Comparison of ENCODE assay signal across 1 cellular context in genomic region chr1:6998267-6998666, GRCh38.
TF ChIP-seq lines count a peak whose summit lies in the region.

No MANE protein-coding gene starts in this region.

TF ChIP-seq in K562, 482 proteins besides CTCF, POLR2A, EP300 and RAD21 (continued from another document):
- TF ChIP-seq, protein P1, sequence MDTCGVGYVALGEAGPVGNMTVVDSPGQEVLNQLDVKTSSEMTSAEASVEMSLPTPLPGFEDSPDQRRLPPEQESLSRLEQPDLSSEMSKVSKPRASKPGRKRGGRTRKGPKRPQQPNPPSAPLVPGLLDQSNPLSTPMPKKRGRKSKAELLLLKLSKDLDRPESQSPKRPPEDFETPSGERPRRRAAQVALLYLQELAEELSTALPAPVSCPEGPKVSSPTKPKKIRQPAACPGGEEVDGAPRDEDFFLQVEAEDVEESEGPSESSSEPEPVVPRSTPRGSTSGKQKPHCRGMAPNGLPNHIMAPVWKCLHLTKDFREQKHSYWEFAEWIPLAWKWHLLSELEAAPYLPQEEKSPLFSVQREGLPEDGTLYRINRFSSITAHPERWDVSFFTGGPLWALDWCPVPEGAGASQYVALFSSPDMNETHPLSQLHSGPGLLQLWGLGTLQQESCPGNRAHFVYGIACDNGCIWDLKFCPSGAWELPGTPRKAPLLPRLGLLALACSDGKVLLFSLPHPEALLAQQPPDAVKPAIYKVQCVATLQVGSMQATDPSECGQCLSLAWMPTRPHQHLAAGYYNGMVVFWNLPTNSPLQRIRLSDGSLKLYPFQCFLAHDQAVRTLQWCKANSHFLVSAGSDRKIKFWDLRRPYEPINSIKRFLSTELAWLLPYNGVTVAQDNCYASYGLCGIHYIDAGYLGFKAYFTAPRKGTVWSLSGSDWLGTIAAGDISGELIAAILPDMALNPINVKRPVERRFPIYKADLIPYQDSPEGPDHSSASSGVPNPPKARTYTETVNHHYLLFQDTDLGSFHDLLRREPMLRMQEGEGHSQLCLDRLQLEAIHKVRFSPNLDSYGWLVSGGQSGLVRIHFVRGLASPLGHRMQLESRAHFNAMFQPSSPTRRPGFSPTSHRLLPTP (IDR thresholded peaks at IDR 0.05; ENCODE audit: borderline replicate concordance, extremely low read depth, insufficient read length): no peak
- TF ChIP-seq, protein P2, sequence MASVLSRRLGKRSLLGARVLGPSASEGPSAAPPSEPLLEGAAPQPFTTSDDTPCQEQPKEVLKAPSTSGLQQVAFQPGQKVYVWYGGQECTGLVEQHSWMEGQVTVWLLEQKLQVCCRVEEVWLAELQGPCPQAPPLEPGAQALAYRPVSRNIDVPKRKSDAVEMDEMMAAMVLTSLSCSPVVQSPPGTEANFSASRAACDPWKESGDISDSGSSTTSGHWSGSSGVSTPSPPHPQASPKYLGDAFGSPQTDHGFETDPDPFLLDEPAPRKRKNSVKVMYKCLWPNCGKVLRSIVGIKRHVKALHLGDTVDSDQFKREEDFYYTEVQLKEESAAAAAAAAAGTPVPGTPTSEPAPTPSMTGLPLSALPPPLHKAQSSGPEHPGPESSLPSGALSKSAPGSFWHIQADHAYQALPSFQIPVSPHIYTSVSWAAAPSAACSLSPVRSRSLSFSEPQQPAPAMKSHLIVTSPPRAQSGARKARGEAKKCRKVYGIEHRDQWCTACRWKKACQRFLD (CRISPR knock-in tag; IDR thresholded peaks at IDR 0.05): no peak
- no peak for TF ChIP-seq CBFA2T2 (conservative IDR thresholded peaks at IDR 0.05)
- peak; percentile 77 for TF ChIP-seq USF2 (CRISPR knock-in tag; IDR thresholded peaks at IDR 0.05)
- no peak for TF ChIP-seq MLX (CRISPR knock-in tag; conservative IDR thresholded peaks at IDR 0.05)
- no peak for TF ChIP-seq NONO (IDR thresholded peaks at IDR 0.05; ENCODE audit: low read depth in 2 of 2, low read length in 1 of 2)
- TF ChIP-seq ARNT (IDR thresholded peaks at IDR 0.05): no peak
